In genomic region chr2:231712462-231713021, GRCh38 we compare ENCODE assay signal across 8 cellular contexts. TPM values are rescaled to one million over a fixed set of nuclear protein-coding genes. Genes with fewer than 3 reads are reported as not detected.
A peak's percentile ranks its signal among the peaks of the same experiment; 100 is the strongest.
DNase-seq lines count a peak whose midpoint lies in the region; ATAC-seq and TF ChIP-seq lines count a peak whose summit lies in the region.
"Not testable (repeated sequence)": the region's sequence is repeated elsewhere in the genome, so short reads cannot be mapped to it uniquely, and the experiment has no call there.

No MANE protein-coding gene starts in this region.

- H3K36me3 ChIP-seq in iPS-18a (ENCODE audit: control insufficient read depth, low read depth, low read length): peaks cover 40% of the 10 kb centered on the region
- H3K36me3 ChIP-seq in trophoblast cell (ENCODE audit: control insufficient read depth in 1 of 2, insufficient read depth in 2 of 2, low read length in 2 of 2): peaks cover 28 to 36% of the 10 kb centered on the region in 2 experiments

- no CpG with 5 or more reads among the region's 18 CpGs for WGBS in trophoblast cell (ENCODE audit: extremely low coverage, insufficient coverage, insufficient read length)

- peak overlapping the region; percentile 92 to 100 (median 97) for H3K27ac Mint-ChIP-seq in CD14-positive monocyte
- H3K27ac Mint-ChIP-seq in dendritic cell treated with granulocyte-macrophage colony-stimulating factor and Interleukin-4, amounts not matched to agents 40 ng/mL and 50 ng/mL, for 4 days: peak overlapping the region; percentile 98
- peak overlapping the region; percentile 97 for H3K27ac Mint-ChIP-seq in stimulated activated naive B cell treated with anti-CD40 and anti-IgM and Interleukin-4, amounts not matched to agents 10 μg/mL and 1 μg/mL and 100 μg/mL, for 72 hours

- peak overlapping the region; percentile 99 for H3K9ac ChIP-seq in iPS-18a (ENCODE audit: low read length)
- not testable (repeated sequence) for H3K9ac ChIP-seq in trophoblast cell (ENCODE audit: low read length)

- not testable (repeated sequence) for H2AK5ac ChIP-seq in trophoblast cell (ENCODE audit: low read length)

- H3K4ac ChIP-seq in trophoblast cell (ENCODE audit: low read depth, low read length): peak overlapping the region; percentile 12

- not testable (repeated sequence) for H3K23ac ChIP-seq in trophoblast cell (ENCODE audit: low read length)

- not testable (repeated sequence) for TF ChIP-seq CTCF in CD14-positive monocyte (IDR thresholded peaks at IDR 0.05)

- not testable (repeated sequence) for H4K91ac ChIP-seq in trophoblast cell (ENCODE audit: low read depth, low read length)

- not testable (repeated sequence) for H2BK5ac ChIP-seq in trophoblast cell (ENCODE audit: low read depth, low read length, poor library complexity)

- DNase-seq in CD14-positive monocyte (ENCODE audit: low spot score) (peak; percentile 77), T-helper 9 cell (peak; percentile 34), trophoblast cell (peak in 1 of 2 donors; percentile 31)
- DNase-seq in Jurkat, Clone E6-1 (ENCODE audit: low read depth, low spot score): not testable (repeated sequence)
- peak; percentile 50 for DNase-seq in activated T-helper 9 cell treated with anti-CD3 and anti-CD28 coated beads, Interleukin-2, amount 50 U/mL, for 16 hours (ENCODE audit: low read depth)
- peak; percentile 69 for DNase-seq in stimulated activated naive B cell treated with anti-CD40 and anti-IgM and Interleukin-4, amounts not matched to agents 10 μg/mL and 1 μg/mL and 100 μg/mL, for 72 hours

- H3K9me3 Mint-ChIP-seq in CD14-positive monocyte; dendritic cell treated with granulocyte-macrophage colony-stimulating factor and Interleukin-4, amounts not matched to agents 40 ng/mL and 50 ng/mL, for 4 days; stimulated activated naive B cell treated with anti-CD40 and anti-IgM and Interleukin-4, amounts not matched to agents 10 μg/mL and 1 μg/mL and 100 μg/mL, for 72 hours: not testable (repeated sequence)

- H3K27me3 ChIP-seq in iPS-18a (ENCODE audit: control insufficient read depth, insufficient read depth, low read length); trophoblast cell (ENCODE audit: insufficient read depth, low read length): not testable (repeated sequence)

- intact Hi-C loops in CD14-positive monocyte (cut with micrococcal nuclease): loop anchor here in 1 of 2 donors (1.0 to 10.0 kb wide), 2 partner anchors 35 to 198 kb away; no protein-coding TSS in a partner anchor
- intact Hi-C loops in dendritic cell treated with granulocyte-macrophage colony-stimulating factor and Interleukin-4, amounts not matched to agents 40 ng/mL and 50 ng/mL, for 4 days (cut with micrococcal nuclease): not testable (repeated sequence)

- not testable (repeated sequence) for H3K4me2 ChIP-seq in trophoblast cell (ENCODE audit: low read length)

- H3K4me3 ChIP-seq in Jurkat, Clone E6-1 (ENCODE audit: low read length): peak overlapping the region; percentile 89
- H3K4me3 ChIP-seq in iPS-18a (ENCODE audit: low read length): peak overlapping the region; percentile 98
- H3K4me3 ChIP-seq in trophoblast cell (ENCODE audit: low read depth, low read length): not testable (repeated sequence)

- H3K4me1 Mint-ChIP-seq in CD14-positive monocyte: peaks cover 31% of the 10 kb centered on the region
- H3K4me1 Mint-ChIP-seq in dendritic cell treated with granulocyte-macrophage colony-stimulating factor and Interleukin-4, amounts not matched to agents 40 ng/mL and 50 ng/mL, for 4 days (ENCODE audit: low read depth): peaks cover 59% of the 10 kb centered on the region
- peaks cover 50 to 78% of the 10 kb centered on the region in 2 donors for H3K4me1 Mint-ChIP-seq in stimulated activated naive B cell treated with anti-CD40 and anti-IgM and Interleukin-4, amounts not matched to agents 10 μg/mL and 1 μg/mL and 100 μg/mL, for 72 hours

- H3K79me2 ChIP-seq in trophoblast cell (ENCODE audit: control insufficient read depth, insufficient read depth, low read length, poor library complexity): peaks cover 31% of the 10 kb centered on the region

- H3K36me3 Mint-ChIP-seq in CD14-positive monocyte: peaks cover 21 to 34% of the 10 kb centered on the region in 2 donors
- H3K36me3 Mint-ChIP-seq in dendritic cell treated with granulocyte-macrophage colony-stimulating factor and Interleukin-4, amounts not matched to agents 40 ng/mL and 50 ng/mL, for 4 days (ENCODE audit: low read depth): peaks cover 69% of the 10 kb centered on the region
- peaks cover 61 to 74% of the 10 kb centered on the region in 2 donors for H3K36me3 Mint-ChIP-seq in stimulated activated naive B cell treated with anti-CD40 and anti-IgM and Interleukin-4, amounts not matched to agents 10 μg/mL and 1 μg/mL and 100 μg/mL, for 72 hours

- peak; percentile 15 to 19 for ATAC-seq in stimulated activated naive B cell treated with anti-CD40 and anti-IgM and Interleukin-4, amounts not matched to agents 10 μg/mL and 1 μg/mL and 100 μg/mL, for 72 hours (replicated peaks)

- H3K4me1 ChIP-seq in iPS-18a (ENCODE audit: control insufficient read depth, low read depth, low read length): peaks cover 13% of the 10 kb centered on the region
- peaks cover 11 to 23% of the 10 kb centered on the region in 2 experiments for H3K4me1 ChIP-seq in trophoblast cell (ENCODE audit: control insufficient read depth in 1 of 2, insufficient read depth in 2 of 2, low read length in 2 of 2)

- not testable (repeated sequence) for H3K27ac ChIP-seq in iPS-18a (ENCODE audit: low read length); trophoblast cell (ENCODE audit: low read depth, low read length)

- not testable (repeated sequence) for H3K14ac ChIP-seq in trophoblast cell (ENCODE audit: low read length)

- not testable (repeated sequence) for H3K9me3 ChIP-seq in iPS-18a (ENCODE audit: control insufficient read depth, low read depth, low read length); trophoblast cell (ENCODE audit: insufficient read depth, low read depth, low read length)

- not testable (repeated sequence) for H2BK12ac ChIP-seq in trophoblast cell (ENCODE audit: low read length)

- not testable (repeated sequence) for H2AFZ ChIP-seq in trophoblast cell (ENCODE audit: insufficient read depth, low read length, poor library complexity)

- H3K79me1 ChIP-seq in trophoblast cell (ENCODE audit: low read length): peaks cover 25% of the 10 kb centered on the region

- not testable (repeated sequence) for H4K8ac ChIP-seq in trophoblast cell (ENCODE audit: low read depth, low read length)

- not testable (repeated sequence) for H3K27me3 Mint-ChIP-seq in CD14-positive monocyte (ENCODE audit: low read depth in 3 of 3); dendritic cell treated with granulocyte-macrophage colony-stimulating factor and Interleukin-4, amounts not matched to agents 40 ng/mL and 50 ng/mL, for 4 days; stimulated activated naive B cell treated with anti-CD40 and anti-IgM and Interleukin-4, amounts not matched to agents 10 μg/mL and 1 μg/mL and 100 μg/mL, for 72 hours

- not testable (repeated sequence) for H4K12ac ChIP-seq in trophoblast cell (ENCODE audit: low read depth, low read length)

- not testable (repeated sequence) for H3K18ac ChIP-seq in trophoblast cell (ENCODE audit: low read length)

- peak overlapping the region; percentile 91 to 93 for H3K4me3 Mint-ChIP-seq in CD14-positive monocyte
- H3K4me3 Mint-ChIP-seq in dendritic cell treated with granulocyte-macrophage colony-stimulating factor and Interleukin-4, amounts not matched to agents 40 ng/mL and 50 ng/mL, for 4 days: peak overlapping the region; percentile 84
- H3K4me3 Mint-ChIP-seq in stimulated activated naive B cell treated with anti-CD40 and anti-IgM and Interleukin-4, amounts not matched to agents 10 μg/mL and 1 μg/mL and 100 μg/mL, for 72 hours: peak overlapping the region; percentile 88 to 89

- H2BK120ac ChIP-seq in trophoblast cell (ENCODE audit: insufficient read depth, low read length, poor library complexity): not testable (repeated sequence)

RNA-seq across cellular contexts. Expression of gene PTMA, which starts 4.2 kb away (rescaled TPM):
- 1,000 to 10,000 TPM; 1,072 to 1,127 TPM for polyA plus RNA-seq in CD14-positive monocyte
- polyA plus RNA-seq in Jurkat, Clone E6-1 (2012; ENCODE audit: insufficient read depth, insufficient read length): 4,686 TPM
- 1,343 and 1,403 TPM in 2 replicates for polyA plus RNA-seq in trophoblast cell (2013)
